Comparison of ENCODE assay signal across 9 cellular contexts in genomic region chrX:323721-324628, GRCh38. TPM values are rescaled to one million over a fixed set of nuclear protein-coding genes. Genes with fewer than 3 reads are reported as not detected.
A peak's percentile ranks its signal among the peaks of the same experiment; 100 is the strongest.
DNase-seq lines count a peak whose midpoint lies in the region; ATAC-seq, FAIRE-seq and TF ChIP-seq lines count a peak whose summit lies in the region.
"Had no signal": no experiment of that assay in that cellular context is flagged by ENCODE, and none has a peak within 500 bp of the region (broad histone marks: within the 10 kb centered on the region; RNA-seq: fewer than 3 reads in every experiment).

No MANE protein-coding gene starts in this region.

- peak; percentile 41 for ATAC-seq in GM19397 (IDR thresholded peaks at IDR 0.05; ENCODE audit: unreplicated experiment)
- peak; percentile 48 for ATAC-seq in RWPE2 (ENCODE audit: low read depth)
- no peak for ATAC-seq in HG03520 (IDR thresholded peaks at IDR 0.05; ENCODE audit: unreplicated experiment)
- ATAC-seq in GM19324 (IDR thresholded peaks at IDR 0.05; ENCODE audit: low FRiP score, unreplicated experiment), result no peak

- no peaks in the 10 kb centered on the region for H3K27me3 Mint-ChIP-seq in osteocyte (ENCODE audit: unreplicated experiment)

- H3K27ac ChIP-seq in RWPE2 (ENCODE audit: poor library complexity, severe bottlenecking), result no peak overlapping the region

- H3K9me3 Mint-ChIP-seq in osteocyte (ENCODE audit: unreplicated experiment), result no peaks in the 10 kb centered on the region
- H3K9me3 Mint-ChIP-seq: activated B cell treated with CpG ODN at 0.5 μM for 24 hours had no signal

- no peak overlapping the region for H3K4me3 ChIP-seq in RWPE2 (ENCODE audit: severe bottlenecking)

- H3K27me3 ChIP-seq in RWPE2 (ENCODE audit: insufficient read depth, poor library complexity, severe bottlenecking), result no peaks in the 10 kb centered on the region

- no peak overlapping the region for H3K4me3 Mint-ChIP-seq in osteocyte (ENCODE audit: unreplicated experiment)

- H3K4me1 Mint-ChIP-seq in osteocyte (ENCODE audit: unreplicated experiment), result peaks cover 16% of the 10 kb centered on the region

- no peaks in the 10 kb centered on the region for H3K4me1 ChIP-seq in RWPE2 (ENCODE audit: insufficient read depth, poor library complexity, severe bottlenecking)

- H3K27ac Mint-ChIP-seq in osteocyte (ENCODE audit: unreplicated experiment), result no peak overlapping the region

- no peaks in the 10 kb centered on the region for H3K36me3 ChIP-seq in RWPE2 (ENCODE audit: low read depth)

- TF ChIP-seq CTCF in RWPE2 (IDR thresholded peaks at IDR 0.05; ENCODE audit: poor library complexity, severe bottlenecking) (no peak), osteocyte (IDR thresholded peaks at IDR 0.05) (peak; percentile 48)

- no peaks in the 10 kb centered on the region for H3K9me3 ChIP-seq in RWPE2 (ENCODE audit: severe bottlenecking)

- peak; percentile 100 for FAIRE-seq in endometrium (lab: Jason Lieb, UNC)

- DNase-seq in RWPE2 (ENCODE audit: low spot score) (peak; percentile 99), osteocyte (ENCODE audit: extremely low spot score, unreplicated experiment) (no peak), HUDEP-2 (lab: John Stamatoyannopoulos, UW; ENCODE audit: unreplicated experiment in 76 of 76) (no peak), SKM-1 (lab: John Stamatoyannopoulos, UW; ENCODE audit: unreplicated experiment) (no peak)
- DNase-seq: activated B cell treated with CpG ODN at 0.5 μM for 24 hours had no signal

- no peaks in the 10 kb centered on the region for H3K36me3 Mint-ChIP-seq in osteocyte (ENCODE audit: unreplicated experiment)

RNA-seq across cellular contexts. Expression of gene GTPBP6, which starts 5.4 kb away (rescaled TPM):
- total RNA-seq in osteocyte, result 47.5 and 49.9 TPM in 2 replicates

RNA-seq across cellular contexts. Expression of gene PLCXD1, which starts 42.8 kb away (rescaled TPM):
- total RNA-seq in osteocyte, result 10.9 and 12.1 TPM in 2 replicates

Comparison
In these comparisons a context has a peak if more than half of its experiments do, and no peak if none do; other contexts are left out.
1. ATAC-seq: peak in GM19397 (single experiment) and RWPE2 (single experiment); none in HG03520 (single experiment) and GM19324 (single experiment).